ENCODE assay signal across 8 cellular contexts in the genomic region with DNA sequence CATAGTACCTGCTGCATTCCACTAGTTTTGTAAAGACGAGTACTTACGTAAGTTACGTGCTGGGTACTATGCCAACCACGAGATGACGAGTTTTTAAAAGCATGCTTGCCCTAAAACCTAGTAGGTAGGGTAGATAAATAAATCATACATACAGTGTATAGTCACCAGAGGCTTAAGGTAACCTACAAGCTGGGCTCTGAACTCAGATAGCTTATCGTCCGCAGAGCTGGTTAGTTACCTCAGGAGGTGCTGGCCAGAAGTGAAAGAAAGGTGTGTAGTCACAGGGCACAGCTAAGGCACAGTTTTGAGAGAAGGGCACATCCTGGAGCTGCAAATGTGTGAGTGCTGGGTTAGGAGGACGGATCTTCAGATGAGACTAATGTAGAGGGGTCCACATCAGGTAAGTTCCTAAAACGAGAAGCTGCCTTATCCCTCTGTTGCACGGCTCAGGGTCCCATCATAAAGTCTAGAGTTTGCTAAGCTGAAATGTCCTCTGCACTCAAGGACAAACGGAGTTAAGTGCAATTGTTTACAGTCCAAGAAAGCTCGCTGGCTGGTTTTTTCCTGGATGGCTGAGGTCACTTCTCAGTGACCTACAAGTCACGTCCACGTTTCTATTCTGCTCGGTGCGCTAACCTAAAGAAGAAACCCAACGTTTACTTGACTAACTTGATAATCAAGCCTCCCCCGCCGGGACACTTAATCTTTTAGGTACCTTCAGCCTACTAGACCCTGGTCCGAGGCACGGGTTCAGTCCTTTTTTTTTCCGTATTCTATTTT. TPM values are rescaled to one million over a fixed set of nuclear protein-coding genes. Genes with fewer than 3 reads are reported as not detected.
DNase-seq lines count a peak whose midpoint lies in the region; ATAC-seq and TF ChIP-seq lines count a peak whose summit lies in the region.

No MANE protein-coding gene starts in this region.

- H3K4me1 Mint-ChIP-seq in stimulated activated naive CD8-positive, alpha-beta T cell treated with anti-CD3 and anti-CD28 coated beads, Interleukin-15, Interleukin-2, amounts not matched to agents 100 ng/mL and 50 ng/mL, for 24 hours (ENCODE audit: low read depth), result peaks cover 27% of the 10 kb centered on the region
- peaks cover 14 to 23% of the 10 kb centered on the region in 2 donors for H3K4me1 Mint-ChIP-seq in natural killer cell treated with Interleukin-12 subunit alpha and Interleukin-12 subunit beta and Interleukin-15 and Interleukin-18, amount 100 ng/mL, for 72 hours (ENCODE audit: low read depth in 2 of 2)

- peak overlapping the region; percentile 79 to 92 (median 85) for H3K27ac ChIP-seq in Peyer's patch

- TF ChIP-seq CTCF in Peyer's patch (IDR thresholded peaks at IDR 0.05), result no peak

- H3K4me3 ChIP-seq in Peyer's patch, result peak overlapping the region; percentile 76 to 95 (median 82)

- no peaks in the 10 kb centered on the region for H3K36me3 ChIP-seq in Peyer's patch

- H3K27me3 ChIP-seq in Peyer's patch, result no peaks in the 10 kb centered on the region

- no peaks in the 10 kb centered on the region for H3K9me3 ChIP-seq in Peyer's patch

- no peaks in the 10 kb centered on the region for H3K9me3 Mint-ChIP-seq in stimulated activated naive CD8-positive, alpha-beta T cell treated with anti-CD3 and anti-CD28 coated beads, Interleukin-15, Interleukin-2, amounts not matched to agents 100 ng/mL and 50 ng/mL, for 24 hours
- H3K9me3 Mint-ChIP-seq in natural killer cell treated with Interleukin-12 subunit alpha and Interleukin-12 subunit beta and Interleukin-15 and Interleukin-18, amount 100 ng/mL, for 72 hours, result no peaks in the 10 kb centered on the region

- peaks cover 0 to 10% (median 4%) of the 10 kb centered on the region in 4 donors for H3K4me1 ChIP-seq in Peyer's patch

- no peak for DNase-seq in stimulated activated naive CD8-positive, alpha-beta T cell treated with anti-CD3 and anti-CD28 coated beads, Interleukin-15, Interleukin-2, amounts not matched to agents 100 U/mL and 50 U/mL, for 24 hours
- DNase-seq in Peyer's patch (peak in 1 of 3 donors; percentile 53), erythroblast (lab: John Stamatoyannopoulos, UW) (peak; percentile 56 to 63), DMS79 treated with DMSO at 0.1 percent for 48 hours (lab: John Stamatoyannopoulos, UW) (no peak)
- DNase-seq in natural killer cell treated with Interleukin-12 subunit alpha and Interleukin-12 subunit beta and Interleukin-15 and Interleukin-18, amount 100 ng/mL, for 72 hours (ENCODE audit: low spot score), result no peak
- DNase-seq in activated CD4-positive, CD25-positive, alpha-beta regulatory T cell treated with anti-CD3 and anti-CD28 coated beads, Interleukin-2, amount 50 U/mL, for 72 hours, result no peak
- DNase-seq in stimulated activated naive CD4-positive, alpha-beta T cell treated with Interleukin-2 at 50 U/mL for 16 hours (lab: John Stamatoyannopoulos, UW), result no peak

- peaks cover 4% of the 10 kb centered on the region for H3K36me3 Mint-ChIP-seq in stimulated activated naive CD8-positive, alpha-beta T cell treated with anti-CD3 and anti-CD28 coated beads, Interleukin-15, Interleukin-2, amounts not matched to agents 100 ng/mL and 50 ng/mL, for 24 hours (ENCODE audit: low read depth)
- no peaks in the 10 kb centered on the region for H3K36me3 Mint-ChIP-seq in natural killer cell treated with Interleukin-12 subunit alpha and Interleukin-12 subunit beta and Interleukin-15 and Interleukin-18, amount 100 ng/mL, for 72 hours

- H3K27ac Mint-ChIP-seq in stimulated activated naive CD8-positive, alpha-beta T cell treated with anti-CD3 and anti-CD28 coated beads, Interleukin-15, Interleukin-2, amounts not matched to agents 100 ng/mL and 50 ng/mL, for 24 hours, result peak overlapping the region; percentile 79
- H3K27ac Mint-ChIP-seq in natural killer cell treated with Interleukin-12 subunit alpha and Interleukin-12 subunit beta and Interleukin-15 and Interleukin-18, amount 100 ng/mL, for 72 hours, result peak overlapping the region; percentile 59 to 86

- H3K4me3 Mint-ChIP-seq in stimulated activated naive CD8-positive, alpha-beta T cell treated with anti-CD3 and anti-CD28 coated beads, Interleukin-15, Interleukin-2, amounts not matched to agents 100 ng/mL and 50 ng/mL, for 24 hours, result peak overlapping the region; percentile 84
- peak overlapping the region; percentile 94 for H3K4me3 Mint-ChIP-seq in natural killer cell treated with Interleukin-12 subunit alpha and Interleukin-12 subunit beta and Interleukin-15 and Interleukin-18, amount 100 ng/mL, for 72 hours

- ATAC-seq in stimulated activated naive CD8-positive, alpha-beta T cell treated with anti-CD3 and anti-CD28 coated beads, Interleukin-15, Interleukin-2, amounts not matched to agents 100 U/mL and 50 U/mL, for 24 hours, result no peak
- ATAC-seq in natural killer cell treated with Interleukin-12 subunit alpha and Interleukin-12 subunit beta and Interleukin-15 and Interleukin-18, amount 100 ng/mL, for 72 hours, result no peak

- TF ChIP-seq POLR2A in Peyer's patch (IDR thresholded peaks at IDR 0.05) (no peak), erythroblast (IDR thresholded peaks at IDR 0.05; ENCODE audit: low read length) (no peak)

- H3K27me3 Mint-ChIP-seq in stimulated activated naive CD8-positive, alpha-beta T cell treated with anti-CD3 and anti-CD28 coated beads, Interleukin-15, Interleukin-2, amounts not matched to agents 100 ng/mL and 50 ng/mL, for 24 hours, result peaks cover 19% of the 10 kb centered on the region
- H3K27me3 Mint-ChIP-seq in natural killer cell treated with Interleukin-12 subunit alpha and Interleukin-12 subunit beta and Interleukin-15 and Interleukin-18, amount 100 ng/mL, for 72 hours, result peaks cover 8% of the 10 kb centered on the region in 2 donors

RNA-seq across cellular contexts. Expression of a gene that starts 1.1 kb away (rescaled TPM):
- total RNA-seq in Peyer's patch, result 10 to 100 TPM; 19.4 to 45.5 (median 29.3) TPM
- total RNA-seq in natural killer cell treated with Interleukin-12 subunit alpha and Interleukin-12 subunit beta and Interleukin-15 and Interleukin-18, amount 100 ng/mL, for 72 hours, result 1 to 10 TPM; 3.8 to 4.7 TPM

Comparison
In these comparisons a context has a peak if more than half of its experiments do, and no peak if none do; other contexts are left out.
1. DNase-seq: peak in erythroblast (2 of 2); none in stimulated activated naive CD8-positive, alpha-beta T cell treated with anti-CD3 and anti-CD28 coated beads, Interleukin-15, Interleukin-2, amounts not matched to agents 100 U/mL and 50 U/mL, for 24 hours (single experiment), natural killer cell treated with Interleukin-12 subunit alpha and Interleukin-12 subunit beta and Interleukin-15 and Interleukin-18, amount 100 ng/mL, for 72 hours (single experiment), activated CD4-positive, CD25-positive, alpha-beta regulatory T cell treated with anti-CD3 and anti-CD28 coated beads, Interleukin-2, amount 50 U/mL, for 72 hours (single experiment), DMS79 treated with DMSO at 0.1 percent for 48 hours (single experiment) and stimulated activated naive CD4-positive, alpha-beta T cell treated with Interleukin-2 at 50 U/mL for 16 hours (single experiment).